ENCODE assay signal across 3 cellular contexts in the genomic region with DNA sequence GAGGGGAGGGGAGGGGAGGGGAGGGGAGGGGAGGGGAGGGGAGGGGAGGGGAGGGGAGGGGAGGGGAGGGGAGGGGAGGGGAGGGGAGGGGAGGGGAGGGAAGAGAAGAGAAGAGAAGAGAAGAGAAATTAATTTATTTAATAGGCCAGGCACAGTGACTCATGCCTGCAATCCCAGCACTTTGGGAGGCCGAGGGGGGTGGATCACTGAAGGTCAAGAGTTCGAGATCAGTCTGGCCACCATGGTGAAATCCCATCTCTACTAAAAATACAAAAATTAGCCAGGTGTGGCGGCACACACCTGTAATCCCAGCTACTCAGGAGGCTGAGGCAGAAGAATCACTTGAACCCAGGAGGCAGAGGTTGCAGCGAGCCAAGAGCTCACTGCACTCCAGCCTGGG.
TF ChIP-seq lines count a peak whose summit lies in the region.

No MANE protein-coding gene starts in this region.

TF ChIP-seq in HEK293, 187 proteins besides CTCF, POLR2A, EP300 and RAD21:
- TF ChIP-seq GLIS2 (tag by site-specific recombination; IDR thresholded peaks at IDR 0.05) (0 out of 2 replicates have a peak, but pooled peaks have one; percentile 12), GLIS1 (tag by site-specific recombination; IDR thresholded peaks at IDR 0.05) (peak; percentile 60; the same call in 1 of the 2 replicates), ZEB2 (tag by site-specific recombination; IDR thresholded peaks at IDR 0.05) (0 out of 2 replicates have a peak, but pooled peaks have one; percentile 20)

TF ChIP-seq in SK-N-SH, 30 proteins besides CTCF, POLR2A, EP300 and RAD21:
- peak; percentile 22; the same call in 1 of the 2 replicates for TF ChIP-seq RXRA (IDR thresholded peaks at IDR 0.05; ENCODE audit: borderline replicate concordance, low read depth)
TF ChIP-seq in SK-N-SH: peak in this region for 1; not testable (repeated sequence) for 29.

TF ChIP-seq in K562, 482 proteins besides CTCF, POLR2A, EP300 and RAD21:
- peak; percentile 48 for TF ChIP-seq HNRNPK (IDR thresholded peaks at IDR 0.05; ENCODE audit: low read depth, low read length, poor library complexity, severe bottlenecking)
